Comparison of ENCODE assay signal across 13 cellular contexts in genomic region chr10:74156919-74157289, GRCh38. TPM values are rescaled to one million over a fixed set of nuclear protein-coding genes. Genes with fewer than 3 reads are reported as not detected.
DNase-seq lines count a peak whose midpoint lies in the region; ATAC-seq lines count a peak whose summit lies in the region.
"Had no signal": no experiment of that assay in that cellular context is flagged by ENCODE, and none has a peak within 500 bp of the region (broad histone marks: within the 10 kb centered on the region; RNA-seq: fewer than 3 reads in every experiment).

No MANE protein-coding gene starts in this region.

- ATAC-seq in GM21786 (IDR thresholded peaks at IDR 0.05; ENCODE audit: unreplicated experiment), result peak; percentile 75
- no peak for ATAC-seq in T-helper 17 cell
- peak; percentile 84 for ATAC-seq in left ventricle myocardium superior
- ATAC-seq: body of pancreas, HCT116 had no signal

- H3K27me3 Mint-ChIP-seq in T-helper 17 cell, result no peaks in the 10 kb centered on the region
- H3K27me3 Mint-ChIP-seq in T-helper 2 cell treated with Interferon-gamma antibody and Interleukin-4, amounts not matched to agents 5 μg/mL and 100 μg/mL, for 36 hours (ENCODE audit: low read depth), result no peaks in the 10 kb centered on the region
- H3K27me3 Mint-ChIP-seq: CD8-positive, alpha-beta memory T cell had no signal

- DNase-seq in CMK (ENCODE audit: low read depth) (peak; percentile 68), T-helper 17 cell (no peak), left ventricle myocardium superior (peak; percentile 72), HuH-7 (ENCODE audit: low spot score) (no peak), CD1c-positive myeloid dendritic cell (ENCODE audit: extremely low spot score) (no peak)
- DNase-seq in central memory CD4-positive, alpha-beta T cell, result no peak
- no peak for DNase-seq in T-helper 2 cell treated with Interferon-gamma antibody and Interleukin-4, amounts not matched to agents 5 μg/mL and 100 μg/mL, for 36 hours (ENCODE audit: low spot score)
- DNase-seq: CD8-positive, alpha-beta memory T cell; NCI-H2029; sigmoid colon had no signal

- H3K27ac Mint-ChIP-seq in T-helper 17 cell, result peak overlapping the region; percentile 16
- H3K27ac Mint-ChIP-seq in T-helper 2 cell treated with Interferon-gamma antibody and Interleukin-4, amounts not matched to agents 5 μg/mL and 100 μg/mL, for 36 hours, result no peak overlapping the region

- intact Hi-C loops in left ventricle myocardium superior (cut with micrococcal nuclease), result no loop called here

- peaks cover 28% of the 10 kb centered on the region for H3K4me1 Mint-ChIP-seq in T-helper 17 cell
- peaks cover 21% of the 10 kb centered on the region for H3K4me1 Mint-ChIP-seq in T-helper 2 cell treated with Interferon-gamma antibody and Interleukin-4, amounts not matched to agents 5 μg/mL and 100 μg/mL, for 36 hours (ENCODE audit: low read depth)

- H3K9me3 Mint-ChIP-seq in T-helper 2 cell treated with Interferon-gamma antibody and Interleukin-4, amounts not matched to agents 5 μg/mL and 100 μg/mL, for 36 hours, result no peaks in the 10 kb centered on the region
- H3K9me3 Mint-ChIP-seq: CD8-positive, alpha-beta memory T cell had no signal

- no peaks in the 10 kb centered on the region for H3K9me3 ChIP-seq in T-helper 17 cell (ENCODE audit: control insufficient read depth, low read length, poor library complexity, severe bottlenecking)
- H3K9me3 ChIP-seq: body of pancreas, sigmoid colon had no signal

- H3K4me3 Mint-ChIP-seq in T-helper 17 cell, result no peak overlapping the region
- no peak overlapping the region for H3K4me3 Mint-ChIP-seq in T-helper 2 cell treated with Interferon-gamma antibody and Interleukin-4, amounts not matched to agents 5 μg/mL and 100 μg/mL, for 36 hours
- H3K4me3 Mint-ChIP-seq: CD8-positive, alpha-beta memory T cell had no signal

- H3K36me3 Mint-ChIP-seq in T-helper 17 cell (ENCODE audit: low read depth), result peaks cover 2% of the 10 kb centered on the region
- H3K36me3 Mint-ChIP-seq in T-helper 2 cell treated with Interferon-gamma antibody and Interleukin-4, amounts not matched to agents 5 μg/mL and 100 μg/mL, for 36 hours (ENCODE audit: low read depth), result no peaks in the 10 kb centered on the region

RNA-seq across cellular contexts. Expression of gene ADK, which starts 5.9 kb away (rescaled TPM):
- total RNA-seq in T-helper 17 cell (10 to 100 TPM; 34.7 to 36.8 TPM), left ventricle myocardium superior (47.2 TPM)

RNA-seq across cellular contexts. Expression of gene AP3M1, which starts 6.3 kb away (rescaled TPM):
- total RNA-seq in T-helper 17 cell, result 10 to 100 TPM; 21.1 to 27.8 TPM
- total RNA-seq in left ventricle myocardium superior, result 27.9 TPM

Comparison
In these comparisons a context has a peak if more than half of its experiments do, and no peak if none do; other contexts are left out.
1. DNase-seq: peak in CMK (single experiment) and left ventricle myocardium superior (single experiment); none in T-helper 17 cell (0 of 3), central memory CD4-positive, alpha-beta T cell (single experiment), T-helper 2 cell treated with Interferon-gamma antibody and Interleukin-4, amounts not matched to agents 5 μg/mL and 100 μg/mL, for 36 hours (single experiment), HuH-7 (single experiment) and CD1c-positive myeloid dendritic cell (single experiment).